In genomic region chr13:55538424-55538823, GRCh38 we compare ENCODE assay signal across 5 cellular contexts.
"Had no signal": no experiment of that assay in that cellular context is flagged by ENCODE, and none has a peak within 500 bp of the region (broad histone marks: within the 10 kb centered on the region; RNA-seq: fewer than 3 reads in every experiment).

No MANE protein-coding gene starts in this region.

- ATAC-seq: GM23338 had no signal

- H3K27me3 Mint-ChIP-seq: IgD-negative memory B cell had no signal

- H3K9me3 Mint-ChIP-seq: GM23338 had no signal

- H3K36me3 Mint-ChIP-seq: IgD-negative memory B cell had no signal

- H3K4me1 Mint-ChIP-seq: IgD-negative memory B cell had no signal

- DNase-seq: H9, HCEC 1CT, KBM-7 had no signal

- H3K27ac Mint-ChIP-seq: GM23338, H9, IgD-negative memory B cell had no signal

- H3K4me3 Mint-ChIP-seq: GM23338, H9, IgD-negative memory B cell had no signal
